Comparison of ENCODE assay signal across 1 cellular context in genomic region chr6:20652276-20652675, GRCh38.
TF ChIP-seq lines count a peak whose summit lies in the region.

No MANE protein-coding gene starts in this region.

TF ChIP-seq in K562, 482 proteins besides CTCF, POLR2A, EP300 and RAD21 (continued from another document and continues in another):
- no peak for TF ChIP-seq MLLT1 (IDR thresholded peaks at IDR 0.05)
- no peak for TF ChIP-seq XRCC4 (IDR thresholded peaks at IDR 0.05; ENCODE audit: extremely low read depth, insufficient read depth, insufficient read length)
- TF ChIP-seq ETV5 (CRISPR knock-in tag; IDR thresholded peaks at IDR 0.05; ENCODE audit: low read depth), result no peak
- TF ChIP-seq CCNT2 (IDR thresholded peaks at IDR 0.05; ENCODE audit: borderline replicate concordance, extremely low read depth, insufficient read length, low read depth, low read length), result no peak
- TF ChIP-seq HIVEP1 (CRISPR knock-in tag; IDR thresholded peaks at IDR 0.05), result no peak
- TF ChIP-seq CBFA2T2 (conservative IDR thresholded peaks at IDR 0.05), result no peak
- TF ChIP-seq THRB (CRISPR knock-in tag; conservative IDR thresholded peaks at IDR 0.05), result no peak
- no peak for TF ChIP-seq ZNF274 (IDR thresholded peaks at IDR 0.05; ENCODE audit: borderline replicate concordance, low read depth, low read length)
- no peak for TF ChIP-seq FUS (optimal IDR thresholded peaks at IDR 0.05; ENCODE audit: low read depth, low read length)
- TF ChIP-seq CXXC5 (CRISPR knock-in tag; IDR thresholded peaks at IDR 0.05), result peak; percentile 46; the same call in 1 of the 2 replicates
- TF ChIP-seq NFIC (IDR thresholded peaks at IDR 0.05), result no peak
- no peak for TF ChIP-seq TCF3 (CRISPR knock-in tag; IDR thresholded peaks at IDR 0.05)
- TF ChIP-seq KDM5B (IDR thresholded peaks at IDR 0.05; ENCODE audit: insufficient replicate concordance, low read depth, low read length), result no peak
- TF ChIP-seq ZNF511 (CRISPR knock-in tag; IDR thresholded peaks at IDR 0.05), result no peak
- TF ChIP-seq RUNX1 (IDR thresholded peaks at IDR 0.05; ENCODE audit: low read depth), result no peak
- no peak for TF ChIP-seq HDAC6 (IDR thresholded peaks at IDR 0.05; ENCODE audit: low read depth, low read length)
- no peak for TF ChIP-seq E2F5 (CRISPR knock-in tag; IDR thresholded peaks at IDR 0.05)
- TF ChIP-seq TOE1 (IDR thresholded peaks at IDR 0.05; ENCODE audit: borderline replicate concordance), result no peak
- TF ChIP-seq TOE1 (CRISPR knock-in tag; IDR thresholded peaks at IDR 0.05; ENCODE audit: borderline replicate concordance, low read depth), result no peak
- no peak for TF ChIP-seq ZNF445 (CRISPR knock-in tag; IDR thresholded peaks at IDR 0.05; ENCODE audit: low read depth)
- TF ChIP-seq CREBBP (IDR thresholded peaks at IDR 0.05; ENCODE audit: low read depth, low read length), result no peak
- peak; percentile 59; the same call in 1 of the 2 replicates for TF ChIP-seq ARID1B (IDR thresholded peaks at IDR 0.05)
- no peak for TF ChIP-seq ATF7 (IDR thresholded peaks at IDR 0.05)
- TF ChIP-seq ZNF197 (CRISPR knock-in tag; IDR thresholded peaks at IDR 0.05; ENCODE audit: low read depth), result no peak
- no peak for TF ChIP-seq HDAC3 (IDR thresholded peaks at IDR 0.05; ENCODE audit: borderline replicate concordance, partially characterized antibody)
- no peak for TF ChIP-seq BRF2 (IDR thresholded peaks at IDR 0.05; ENCODE audit: borderline replicate concordance, insufficient read depth, insufficient read length)
- TF ChIP-seq SOX6 (IDR thresholded peaks at IDR 0.05), result peak; percentile 53; the same call in 1 of the 2 replicates
- TF ChIP-seq ETS2 (tag; IDR thresholded peaks at IDR 0.05; ENCODE audit: borderline replicate concordance, poor library complexity, severe bottlenecking), result no peak
- TF ChIP-seq CBFB (CRISPR knock-in tag; IDR thresholded peaks at IDR 0.05), result no peak
- 0 out of 2 replicates have a peak, but pooled peaks have one; percentile 41 for TF ChIP-seq ARID3A (IDR thresholded peaks at IDR 0.05; ENCODE audit: borderline replicate concordance, low read depth, low read length)
- no peak for TF ChIP-seq FOXK2 (conservative IDR thresholded peaks at IDR 0.05 in 1 of 2, IDR thresholded peaks at IDR 0.05 in 1 of 2; ENCODE audit: low read depth in 2 of 2)
- no peak for TF ChIP-seq FOXP1 (CRISPR knock-in tag; IDR thresholded peaks at IDR 0.05)
- no peak for TF ChIP-seq ZNF644 (tag; IDR thresholded peaks at IDR 0.05; ENCODE audit: low read depth)
- TF ChIP-seq ZBTB49 (CRISPR knock-in tag; IDR thresholded peaks at IDR 0.05; ENCODE audit: borderline replicate concordance), result no peak
- TF ChIP-seq JUND (IDR thresholded peaks at IDR 0.05; ENCODE audit: borderline replicate concordance, low read depth, low read length), result peak; percentile 17; the same call in 1 of the 2 replicates
- TF ChIP-seq JUND (tag; IDR thresholded peaks at IDR 0.05; ENCODE audit: borderline replicate concordance, low read depth, low read length), result no peak; the same call in 2 of the 3 replicates
- no peak for TF ChIP-seq FOXJ2 (tag; IDR thresholded peaks at IDR 0.05)
- TF ChIP-seq SMAD3 (CRISPR knock-in tag; conservative IDR thresholded peaks at IDR 0.05), result no peak
- no peak for TF ChIP-seq ZNF583 (CRISPR knock-in tag; IDR thresholded peaks at IDR 0.05)
- peak; percentile 52; the same call in 1 of the 2 replicates for TF ChIP-seq SMARCA4 (IDR thresholded peaks at IDR 0.05)
- no peak for TF ChIP-seq PBX2 (CRISPR knock-in tag; IDR thresholded peaks at IDR 0.05; ENCODE audit: low read depth)
- no peak for TF ChIP-seq PBX2 (tag; conservative IDR thresholded peaks at IDR 0.05; ENCODE audit: low read depth)
- TF ChIP-seq NFIX (CRISPR knock-in tag; IDR thresholded peaks at IDR 0.05; ENCODE audit: low read depth), result no peak
- no peak for TF ChIP-seq HCFC1 (IDR thresholded peaks at IDR 0.05; ENCODE audit: low read depth, low read length)
- TF ChIP-seq ZNF77 (CRISPR knock-in tag; IDR thresholded peaks at IDR 0.05), result no peak
- TF ChIP-seq HDAC1 (IDR thresholded peaks at IDR 0.05), result 0 out of 4 replicates have a peak, but pooled peaks of 1 of the 2 experiments have one; percentile 10
- no peak for TF ChIP-seq ZNF224 (CRISPR knock-in tag; IDR thresholded peaks at IDR 0.05)
- TF ChIP-seq CREB5 (CRISPR knock-in tag; IDR thresholded peaks at IDR 0.05), result no peak
- TF ChIP-seq NFYB (IDR thresholded peaks at IDR 0.05; ENCODE audit: extremely low read depth, insufficient read length), result no peak
- TF ChIP-seq PRPF4 (IDR thresholded peaks at IDR 0.05; ENCODE audit: insufficient read depth, low read depth, low read length, poor library complexity, severe bottlenecking), result no peak
- no peak for TF ChIP-seq SAFB2 (IDR thresholded peaks at IDR 0.05; ENCODE audit: borderline replicate concordance, low read depth, low read length, severe bottlenecking)
- TF ChIP-seq E2F4 (CRISPR knock-in tag; IDR thresholded peaks at IDR 0.05; ENCODE audit: low read depth), result no peak
